Comparison of ENCODE assay signal across 13 cellular contexts in the genomic region with DNA sequence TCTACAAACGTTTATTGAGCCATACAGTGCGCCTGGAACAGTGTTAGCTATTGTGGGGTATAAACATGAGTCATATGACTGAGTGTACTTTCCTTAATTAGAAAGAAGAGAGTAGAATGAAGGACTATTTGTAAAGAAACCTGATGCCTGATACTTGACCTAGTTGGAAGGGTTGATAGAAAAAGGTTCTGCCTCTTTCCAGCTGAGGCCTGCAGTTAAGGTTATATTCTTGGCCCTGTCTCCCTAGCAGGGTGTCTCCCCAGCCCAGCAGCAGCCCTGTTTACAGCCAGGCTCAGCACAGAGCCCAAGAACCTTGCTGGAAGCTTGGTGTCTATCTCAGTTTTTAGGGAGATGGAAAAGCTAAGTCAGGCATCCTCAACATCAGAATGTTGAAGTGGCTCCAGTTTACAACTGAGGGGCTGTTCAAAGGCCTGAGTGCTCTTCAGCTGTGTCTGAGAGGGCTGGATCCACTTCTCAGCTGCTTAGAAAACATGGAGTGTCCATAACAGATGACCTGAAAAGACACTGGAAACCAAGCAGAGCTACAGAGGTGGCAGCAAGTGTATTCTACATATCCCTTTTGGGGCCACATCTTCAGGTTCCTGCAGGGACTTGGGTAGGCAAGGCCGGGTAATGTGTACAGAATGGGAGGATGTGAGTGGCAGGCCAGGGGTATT. TPM values are rescaled to one million over a fixed set of nuclear protein-coding genes. Genes with fewer than 3 reads are reported as not detected.
A peak's percentile ranks its signal among the peaks of the same experiment; 100 is the strongest.
DNase-seq lines count a peak whose midpoint lies in the region; ATAC-seq and TF ChIP-seq lines count a peak whose summit lies in the region.
"Had no signal": no experiment of that assay in that cellular context is flagged by ENCODE, and none has a peak within 500 bp of the region (broad histone marks: within the 10 kb centered on the region; RNA-seq: fewer than 3 reads in every experiment).

No MANE protein-coding gene starts in this region.

- H3K9me3 ChIP-seq in AG04450 (ENCODE audit: control insufficient read depth, insufficient read depth, low read length) = peaks cover 3% of the 10 kb centered on the region; the same call in 1 of the 2 replicates
- no peaks in the 10 kb centered on the region for H3K9me3 ChIP-seq in lower lobe of right lung
- H3K9me3 ChIP-seq: SJSA1 had no signal

- H3K4me1 Mint-ChIP-seq in brain = peaks cover 17% of the 10 kb centered on the region

- no peaks in the 10 kb centered on the region for H3K27me3 Mint-ChIP-seq in brain

- H3K27ac ChIP-seq in AG04450 (ENCODE audit: low read depth, low read length) (peak overlapping the region; percentile 21), lower lobe of right lung (no peak overlapping the region)
- H3K27ac ChIP-seq: BLaER1, SJSA1 had no signal

- CTCF ChIA-PET in AG04450 (lab: Charles Lee) = interaction anchor here (1.1 kb wide), 1 partner anchor 12 kb away, joined by 3 read pairs; no protein-coding TSS in a partner anchor

- H3K27ac Mint-ChIP-seq in brain = peak overlapping the region in 4 of 5 experiments; percentile 41 to 89 (median 85)

- H3K27me3 ChIP-seq in AG04450 (ENCODE audit: control insufficient read depth, insufficient read depth, low read length) (no peaks in the 10 kb centered on the region), lower lobe of right lung (ENCODE audit: low read depth) (no peaks in the 10 kb centered on the region)
- H3K27me3 ChIP-seq: BLaER1, SJSA1 had no signal

- DNase-seq in AG04450 (ENCODE audit: low read depth, low spot score) (no peak), NCI-H187 (lab: John Stamatoyannopoulos, UW) (peak; percentile 8 to 49), lower lobe of right lung (no peak), activated T-cell treated with anti-CD3 and anti-CD28 coated beads for 4 hours (no peak)
- DNase-seq in activated effector memory CD4-positive, alpha-beta T cell treated with Interleukin-2 at 50 U/mL for 16 hours = no peak
- DNase-seq: MM.1S had no signal

- no peak overlapping the region for H3K4me3 ChIP-seq in AG04450 (ENCODE audit: low read depth, low read length)
- H3K4me3 ChIP-seq in lower lobe of right lung = no peak overlapping the region
- H3K4me3 ChIP-seq: BLaER1, SJSA1 had no signal

- intact Hi-C loops in lower lobe of right lung (cut with DNase I) = no loop called here

- TF ChIP-seq CTCF in AG04450 (IDR thresholded peaks at IDR 0.05; ENCODE audit: low read depth, low read length) = no peak
- no peak for TF ChIP-seq CTCF in brain (conservative IDR thresholded peaks at IDR 0.05)
- no peak for TF ChIP-seq CTCF in lower lobe of right lung (IDR thresholded peaks at IDR 0.05)

- peaks cover 3% of the 10 kb centered on the region for H3K36me3 Mint-ChIP-seq in brain

- no peaks in the 10 kb centered on the region for H3K4me1 ChIP-seq in lower lobe of right lung
- H3K4me1 ChIP-seq: BLaER1 had no signal

- no peaks in the 10 kb centered on the region for H3K36me3 ChIP-seq in lower lobe of right lung
- H3K36me3 ChIP-seq: BLaER1, SJSA1 had no signal

- POLR2A ChIA-PET in AG04450 (lab: Yijun Ruan, JAX) = no interaction called here

- peaks cover 0 to 10% (median 2%) of the 10 kb centered on the region in 5 experiments for H3K9me3 Mint-ChIP-seq in brain

- no peak overlapping the region for H3K4me3 Mint-ChIP-seq in brain

- ATAC-seq in lower lobe of right lung (peak; percentile 75 to 82), HG02610 (IDR thresholded peaks at IDR 0.05; ENCODE audit: unreplicated experiment) (no peak), HG03432 (IDR thresholded peaks at IDR 0.05; ENCODE audit: unreplicated experiment) (no peak)

RNA-seq across cellular contexts. Expression of gene NYX, which starts 21.6 kb away (rescaled TPM):
- polyA plus RNA-seq in AG04450 (2011; rRNA removed) (not detected in 2 replicates), brain (ENCODE audit: insufficient read depth, low read depth, low replicate concordance) (not detected)
- not detected in 2 replicates for polyA minus RNA-seq in AG04450 (2011; rRNA and poly(A)+ RNA removed)
- not detected for total RNA-seq in lower lobe of right lung
- total RNA-seq: cerebellum, SJSA1 had no signal
- polyA plus RNA-seq: neural cell had no signal

Comparison
In these comparisons a context has a peak if more than half of its experiments do, and no peak if none do; other contexts are left out.
1. DNase-seq: peak in NCI-H187 (2 of 2); none in AG04450 (single experiment), lower lobe of right lung (single experiment), activated effector memory CD4-positive, alpha-beta T cell treated with Interleukin-2 at 50 U/mL for 16 hours (single experiment) and activated T-cell treated with anti-CD3 and anti-CD28 coated beads for 4 hours (single experiment).
2. ATAC-seq: peak in lower lobe of right lung (2 of 2); none in HG02610 (single experiment) and HG03432 (single experiment).